Comparison of ENCODE assay signal across 11 cellular contexts in the genomic region with DNA sequence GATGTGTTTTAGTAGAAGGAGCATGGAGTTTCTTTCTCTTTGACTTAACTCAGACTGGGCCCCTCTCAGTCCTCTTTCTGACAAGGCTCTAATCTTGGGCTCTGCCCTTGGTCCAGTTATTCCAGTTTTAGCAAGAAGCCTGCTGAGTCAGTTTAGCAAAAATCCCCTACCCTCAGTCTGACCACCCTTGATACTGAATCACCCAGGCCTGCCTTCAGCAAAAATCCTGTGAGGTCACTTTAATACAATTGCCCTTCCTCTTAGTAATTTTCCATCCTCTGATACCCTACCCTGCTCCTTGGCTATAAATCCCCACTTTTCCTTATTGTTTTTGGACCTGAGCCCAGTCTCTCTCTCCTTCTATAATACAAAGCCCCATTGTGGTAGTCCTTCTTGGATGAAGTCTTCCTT.
DNase-seq lines count a peak whose midpoint lies in the region; ATAC-seq and TF ChIP-seq lines count a peak whose summit lies in the region.
"Had no signal": no experiment of that assay in that cellular context is flagged by ENCODE, and none has a peak within 500 bp of the region (broad histone marks: within the 10 kb centered on the region; RNA-seq: fewer than 3 reads in every experiment).

No MANE protein-coding gene starts in this region.

- intact Hi-C loops in upper lobe of right lung (cut with DNase I), result no loop called here

- no peaks in the 10 kb centered on the region for H3K27me3 ChIP-seq in RWPE2 (ENCODE audit: insufficient read depth, poor library complexity, severe bottlenecking)
- no peaks in the 10 kb centered on the region for H3K27me3 ChIP-seq in skeletal muscle satellite cell (ENCODE audit: control insufficient read depth, insufficient read depth, low read length)
- H3K27me3 ChIP-seq in upper lobe of right lung, result no peaks in the 10 kb centered on the region
- H3K27me3 ChIP-seq: cardiac muscle cell had no signal

- no peaks in the 10 kb centered on the region for H3K9me3 ChIP-seq in RWPE2 (ENCODE audit: severe bottlenecking)
- H3K9me3 ChIP-seq in skeletal muscle satellite cell (replicated peaks; ENCODE audit: low read length), result no peaks in the 10 kb centered on the region
- no peaks in the 10 kb centered on the region for H3K9me3 ChIP-seq in upper lobe of right lung

- H3K4me3 ChIP-seq in RWPE2 (ENCODE audit: severe bottlenecking), result no peak overlapping the region
- no peak overlapping the region for H3K4me3 ChIP-seq in skeletal muscle satellite cell (ENCODE audit: low read length)
- H3K4me3 ChIP-seq in upper lobe of right lung, result no peak overlapping the region
- H3K4me3 ChIP-seq: cardiac muscle cell had no signal

- ATAC-seq in RWPE2 (ENCODE audit: low read depth) (peak; percentile 92), upper lobe of right lung (no peak)
- ATAC-seq: naive thymus-derived CD4-positive, alpha-beta T cell had no signal

- TF ChIP-seq CTCF in RWPE2 (IDR thresholded peaks at IDR 0.05; ENCODE audit: poor library complexity, severe bottlenecking) (no peak), upper lobe of right lung (IDR thresholded peaks at IDR 0.05) (no peak)

- H3K4me2 ChIP-seq in skeletal muscle satellite cell (ENCODE audit: low read length), result peak overlapping the region; percentile 10

- H3K27ac ChIP-seq in RWPE2 (ENCODE audit: poor library complexity, severe bottlenecking) (peak overlapping the region; percentile 98), upper lobe of right lung (no peak overlapping the region)
- H3K27ac ChIP-seq: cardiac muscle cell had no signal

- H3K36me3 ChIP-seq in RWPE2 (ENCODE audit: low read depth) (no peaks in the 10 kb centered on the region), skeletal muscle satellite cell (ENCODE audit: insufficient read depth, low read length) (no peaks in the 10 kb centered on the region), upper lobe of right lung (no peaks in the 10 kb centered on the region)
- H3K36me3 ChIP-seq: cardiac muscle cell had no signal

- H3K4me1 ChIP-seq in RWPE2 (ENCODE audit: insufficient read depth, poor library complexity, severe bottlenecking), result peaks cover 24% of the 10 kb centered on the region
- no peaks in the 10 kb centered on the region for H3K4me1 ChIP-seq in skeletal muscle satellite cell (ENCODE audit: control insufficient read depth, insufficient read depth, low read length)
- no peaks in the 10 kb centered on the region for H3K4me1 ChIP-seq in upper lobe of right lung

- peak; percentile 91 for DNase-seq in HCEC 1CT
- peak; percentile 58 for DNase-seq in RWPE2 (ENCODE audit: low spot score)
- peak; percentile 92 for DNase-seq in fibroblast of peridontal ligament (ENCODE audit: extremely low read depth)
- no peak for DNase-seq in amygdala (lab: John Stamatoyannopoulos, UW)
- no peak for DNase-seq in upper lobe of right lung
- no peak for DNase-seq in NCI-H1694 treated with DMSO at 0.1 percent for 48 hours (lab: John Stamatoyannopoulos, UW)
- DNase-seq: activated B cell treated with CpG ODN at 0.5 μM for 24 hours; naive thymus-derived CD4-positive, alpha-beta T cell; NCI-H187 had no signal

- H3K9ac ChIP-seq in skeletal muscle satellite cell (ENCODE audit: low read depth, low read length), result no peak overlapping the region

Comparison
In these comparisons a context has a peak if more than half of its experiments do, and no peak if none do; other contexts are left out.
1. DNase-seq: peak in HCEC 1CT (single experiment), RWPE2 (single experiment) and fibroblast of peridontal ligament (single experiment); none in amygdala (0 of 56), upper lobe of right lung (single experiment) and NCI-H1694 treated with DMSO at 0.1 percent for 48 hours (single experiment).